ENCODE assay signal across 14 cellular contexts in the genomic region with DNA sequence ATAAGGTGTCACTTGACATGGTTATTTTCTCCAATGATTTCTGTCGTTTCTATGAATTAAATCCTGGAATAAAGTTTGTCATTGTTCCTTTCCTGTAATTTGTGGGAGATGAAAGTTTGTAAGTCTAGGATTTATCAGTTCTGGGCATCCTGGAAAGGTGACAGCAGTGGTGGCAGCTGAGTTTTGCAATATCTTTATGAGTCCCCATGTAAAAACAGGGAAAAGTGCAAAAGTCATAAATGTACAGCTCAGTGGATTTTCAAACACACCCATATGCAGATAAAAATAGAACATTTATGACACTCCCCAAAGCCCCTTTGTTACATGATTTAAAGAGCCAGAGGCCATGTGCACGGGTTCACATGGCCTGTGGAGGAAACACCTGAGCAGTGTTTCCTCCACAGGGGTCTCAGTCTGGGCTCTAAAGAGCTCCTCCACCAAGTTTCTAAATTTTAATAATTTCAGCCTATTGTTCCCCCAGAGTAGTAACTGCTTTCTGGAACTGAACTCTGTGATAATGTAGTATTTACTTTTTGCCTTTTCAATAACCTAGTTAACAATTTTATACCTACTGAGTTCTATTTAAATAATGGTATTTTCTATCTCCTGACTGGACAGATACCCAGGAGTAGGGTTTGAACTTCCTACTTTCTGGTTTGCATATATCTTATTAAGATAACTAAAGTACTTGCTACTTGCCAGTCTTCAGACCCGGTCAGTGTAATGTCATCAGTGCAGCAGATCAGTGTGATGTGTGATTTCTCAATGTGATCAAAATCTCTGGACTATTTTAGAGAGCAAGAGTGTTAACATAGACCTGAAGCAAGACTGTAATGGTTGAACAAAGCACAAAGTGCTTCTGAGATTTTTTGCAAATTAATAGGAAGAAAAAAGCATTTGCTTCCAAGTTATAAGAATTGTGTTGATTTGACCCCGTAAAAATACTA. TPM values are rescaled to one million over a fixed set of nuclear protein-coding genes. Genes with fewer than 3 reads are reported as not detected.
DNase-seq lines count a peak whose midpoint lies in the region; TF ChIP-seq lines count a peak whose summit lies in the region.
"Had no signal": no experiment of that assay in that cellular context is flagged by ENCODE, and none has a peak within 500 bp of the region (broad histone marks: within the 10 kb centered on the region; RNA-seq: fewer than 3 reads in every experiment).

No MANE protein-coding gene starts in this region.

- no peaks in the 10 kb centered on the region for H3K9me3 ChIP-seq in DOHH2 (ENCODE audit: control insufficient read depth, insufficient read depth, low read length)
- H3K9me3 ChIP-seq in skeletal muscle tissue (ENCODE audit: control insufficient read depth in 3 of 3, low read length in 3 of 3): no peaks in the 10 kb centered on the region
- H3K9me3 ChIP-seq: SJCRH30 had no signal

- DNase-seq in LoVo (ENCODE audit: low spot score) (peak; percentile 9), dermis blood vessel endothelial cell (peak; percentile 4), chondrocyte (ENCODE audit: low spot score) (no peak)
- no peak for DNase-seq in activated CD4-positive, alpha-beta T cell treated with anti-CD3 and anti-CD28 coated beads, Interleukin-2, amount 50 U/mL, for 4 hours
- DNase-seq in activated CD4-positive, CD25-positive, alpha-beta regulatory T cell treated with anti-CD3 and anti-CD28 coated beads, Interleukin-2, amount 50 U/mL, for 72 hours: no peak
- DNase-seq: AML-193, NCI-H1417 treated with DMSO at 0.1 percent for 48 hours, NCI-H2029, NCI-H2171 treated with DMSO at 0.1 percent for 48 hours, NCI-H510A treated with DMSO at 0.1 percent for 48 hours, RPMI8226, SJCRH30 had no signal

- H3K36me3 ChIP-seq in DOHH2 (ENCODE audit: control insufficient read depth, low read length) (no peaks in the 10 kb centered on the region), skeletal muscle tissue (ENCODE audit: control insufficient read depth in 3 of 3, insufficient read depth in 3 of 3, low read length in 3 of 3) (peaks cover 0 to under 1% (median 0%) of the 10 kb centered on the region in 3 donors)

- H3K4me3 ChIP-seq in DOHH2 (ENCODE audit: low read length): peak overlapping the region; percentile 29
- H3K4me3 ChIP-seq in skeletal muscle tissue (ENCODE audit: low read length in 3 of 3): peak overlapping the region in 1 of 3 donors; percentile 24
- H3K4me3 ChIP-seq: SJCRH30 had no signal

- peaks cover 16% of the 10 kb centered on the region for H3K4me1 Mint-ChIP-seq in chondrocyte (ENCODE audit: low read depth)

- H3K27me3 ChIP-seq in DOHH2 (ENCODE audit: control insufficient read depth, low read length): no peaks in the 10 kb centered on the region
- H3K27me3 ChIP-seq in skeletal muscle tissue (ENCODE audit: control insufficient read depth in 3 of 3, insufficient read depth in 3 of 3, low read length in 3 of 3): no peaks in the 10 kb centered on the region
- H3K27me3 ChIP-seq: SJCRH30 had no signal

- H3K4me2 ChIP-seq in DOHH2 (ENCODE audit: low read length): peak overlapping the region; percentile 55

- TF ChIP-seq CTCF in DOHH2 (IDR thresholded peaks at IDR 0.05; ENCODE audit: low read depth, low read length, poor library complexity, severe bottlenecking): no peak
- TF ChIP-seq CTCF in chondrocyte (IDR thresholded peaks at IDR 0.05): no peak

- H4K20me1 ChIP-seq in DOHH2 (ENCODE audit: control insufficient read depth, insufficient read depth, low read depth, low read length): no peaks in the 10 kb centered on the region

- H3K79me2 ChIP-seq in DOHH2 (ENCODE audit: control insufficient read depth, low read length): peaks cover 62% of the 10 kb centered on the region

- no peak overlapping the region for H3K27ac Mint-ChIP-seq in chondrocyte (ENCODE audit: unreplicated experiment)

- no peak overlapping the region for H3K27ac ChIP-seq in DOHH2 (ENCODE audit: low read depth, low read length)
- H3K27ac ChIP-seq in skeletal muscle tissue (ENCODE audit: low read depth, low read length): no peak overlapping the region
- H3K27ac ChIP-seq: SJCRH30 had no signal

- H3F3A ChIP-seq in DOHH2 (ENCODE audit: control insufficient read depth, insufficient read depth): 0 out of 2 replicates have a peak, but pooled peaks cover 2% of the 10 kb centered on the region

- no peaks in the 10 kb centered on the region for H3K9me2 ChIP-seq in DOHH2 (replicated peaks; ENCODE audit: control insufficient read depth, low read length)

- peaks cover 24% of the 10 kb centered on the region for H3K4me1 ChIP-seq in DOHH2 (ENCODE audit: control insufficient read depth, low read length)
- H3K4me1 ChIP-seq in skeletal muscle tissue (ENCODE audit: control insufficient read depth in 3 of 3, insufficient read depth in 3 of 3, low read length in 3 of 3): peaks cover 6 to 17% (median 13%) of the 10 kb centered on the region in 3 donors
- H3K4me1 ChIP-seq: SJCRH30 had no signal

- no peak overlapping the region for H3K4me3 Mint-ChIP-seq in chondrocyte (ENCODE audit: unreplicated experiment)

- H3K9ac ChIP-seq in skeletal muscle tissue (ENCODE audit: low read depth in 1 of 3, low read length in 3 of 3): peak overlapping the region; percentile 1 to 33 (median 4)

- H3K9me3 Mint-ChIP-seq in chondrocyte (ENCODE audit: low read depth): no peaks in the 10 kb centered on the region

- H3K36me3 Mint-ChIP-seq in chondrocyte (ENCODE audit: low read depth): no peaks in the 10 kb centered on the region

- H3K27me3 Mint-ChIP-seq in chondrocyte (ENCODE audit: low read depth): no peaks in the 10 kb centered on the region

RNA-seq across cellular contexts. Expression of gene TMEM38B, which starts 6.5 kb away (rescaled TPM):
- 6.5 and 6.8 TPM in 2 replicates for total RNA-seq in dermis blood vessel endothelial cell
- total RNA-seq in skeletal muscle tissue: 144 TPM
- 12.1 to 15.6 TPM (median 12.6 TPM) in 3 replicates for total RNA-seq in chondrocyte

RNA-seq across cellular contexts. Expression of gene TAL2, which starts 38.6 kb away (rescaled TPM):
- total RNA-seq in dermis blood vessel endothelial cell: not detected in 2 replicates
- 12.0 TPM for total RNA-seq in skeletal muscle tissue
- not detected in 3 replicates for total RNA-seq in chondrocyte
- total RNA-seq: SJCRH30 had no signal

Comparison
In these comparisons a context has a peak if more than half of its experiments do, and no peak if none do; other contexts are left out.
1. DNase-seq: peak in LoVo (single experiment) and dermis blood vessel endothelial cell (single experiment); none in activated CD4-positive, alpha-beta T cell treated with anti-CD3 and anti-CD28 coated beads, Interleukin-2, amount 50 U/mL, for 4 hours (0 of 2), chondrocyte (single experiment) and activated CD4-positive, CD25-positive, alpha-beta regulatory T cell treated with anti-CD3 and anti-CD28 coated beads, Interleukin-2, amount 50 U/mL, for 72 hours (single experiment).
2. RNA of gene TAL2, which starts 38.6 kb away (total RNA-seq): 12.0 TPM in skeletal muscle tissue (single experiment); not detected in chondrocyte and not detected in dermis blood vessel endothelial cell; every median in the first group is over 10 times any median in the second.